In the genomic region with DNA sequence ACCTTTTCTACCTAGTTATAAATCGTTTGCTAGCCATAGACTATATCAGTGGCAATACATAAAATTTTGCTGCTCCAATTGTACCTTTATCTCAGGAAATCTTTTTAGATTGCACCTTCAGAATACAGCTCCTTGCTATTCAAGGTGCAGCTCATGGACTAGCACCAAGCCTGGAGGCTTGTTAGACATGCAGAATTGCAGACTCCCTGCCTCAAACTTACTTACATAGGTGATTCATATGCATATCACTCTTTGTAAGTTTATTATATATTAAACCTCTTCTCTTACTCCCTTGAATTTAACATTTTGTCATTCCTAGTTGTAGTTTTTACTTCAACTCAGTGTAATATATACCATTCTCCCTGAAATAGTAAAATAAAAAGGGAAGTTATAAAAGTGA, we compare ENCODE assay signal across 32 cellular contexts.
"Had no signal": no experiment of that assay in that cellular context is flagged by ENCODE, and none has a peak within 500 bp of the region (broad histone marks: within the 10 kb centered on the region; RNA-seq: fewer than 3 reads in every experiment).

No MANE protein-coding gene starts in this region.

- H3K27me3 ChIP-seq: brain microvascular endothelial cell, colonic mucosa, gastrocnemius medialis, heart left ventricle had no signal

- DNase-seq: activated B cell treated with CpG ODN at 0.5 μM for 24 hours; activated CD4-positive, alpha-beta T cell treated with anti-CD3 and anti-CD28 coated beads for 48 hours; activated CD4-positive, alpha-beta T cell treated with anti-CD3 and anti-CD28 coated beads, Interleukin-2, amount 50 U/mL, for 1 hour; activated CD4-positive, alpha-beta T cell treated with anti-CD3 and anti-CD28 coated beads, Interleukin-2, amount 50 U/mL, for 48 hours; activated CD8-positive, alpha-beta memory T cell treated with anti-CD3 and anti-CD28 coated beads for 24 hours; activated CD8-positive, alpha-beta T cell treated with anti-CD3 and anti-CD28 coated beads for 36 hours; activated effector memory CD4-positive, alpha-beta T cell treated with Interleukin-2 at 50 U/mL for 16 hours; activated gamma-delta T cell treated with Interleukin-2 at 50 U/mL for 16 hours; activated naive CD4-positive, alpha-beta T cell treated with anti-CD3 and anti-CD28 coated beads, Interleukin-2, amount 50 U/mL, for 16 hours; activated naive CD4-positive, alpha-beta T cell treated with Interleukin-2 at 50 U/mL for 16 hours; activated T-cell treated with anti-CD3 and anti-CD28 coated beads, Interleukin-2, amount 50 U/mL, for 4 hours; amniotic stem cell; anterior cingulate cortex; brain microvascular endothelial cell; central memory CD4-positive, alpha-beta T cell; cerebellar nuclear complex; colonic mucosa; effector CD8-positive, alpha-beta T cell; foreskin fibroblast; gastrocnemius medialis; glutamatergic neuron; heart left ventricle; T-helper 1 cell; T-helper 17 cell; T1000; WERI-Rb-1 had no signal

- ATAC-seq: activated CD4-positive, CD25-positive, alpha-beta regulatory T cell treated with anti-CD3 and anti-CD28 coated beads, Interleukin-2, amount 50 U/mL, for 24 hours; activated CD8-positive, alpha-beta T cell treated with anti-CD3 and anti-CD28 coated beads for 36 hours; activated T-cell treated with anti-CD3 and anti-CD28 coated beads, Interleukin-2, amount 50 U/mL, for 4 hours; activated T-helper 17 cell treated with anti-CD3 and anti-CD28 coated beads, Interleukin-2, amount 50 U/mL, for 72 hours; esophagus mucosa; gastrocnemius medialis; heart left ventricle; T-helper 17 cell had no signal

- FAIRE-seq: astrocyte, endometrium, endothelial cell of umbilical vein had no signal

- H3K27ac ChIP-seq: brain microvascular endothelial cell, colonic mucosa, gastrocnemius medialis, heart left ventricle, WERI-Rb-1 had no signal

- H3K9me3 ChIP-seq: colonic mucosa, gastrocnemius medialis, heart left ventricle had no signal

- H3K4me1 ChIP-seq: colonic mucosa, gastrocnemius medialis, heart left ventricle had no signal

- H3K4me3 ChIP-seq: colonic mucosa, gastrocnemius medialis, heart left ventricle had no signal

- H3K36me3 ChIP-seq: brain microvascular endothelial cell, colonic mucosa, gastrocnemius medialis, heart left ventricle, WERI-Rb-1 had no signal
